ENCODE assay signal across 28 cellular contexts in genomic region chr2:143230506-143231256, GRCh38.
DNase-seq lines count a peak whose midpoint lies in the region; ATAC-seq and TF ChIP-seq lines count a peak whose summit lies in the region.
"Had no signal": no experiment of that assay in that cellular context is flagged by ENCODE, and none has a peak within 500 bp of the region (broad histone marks: within the 10 kb centered on the region; RNA-seq: fewer than 3 reads in every experiment).

No MANE protein-coding gene starts in this region.

- H3K36me3 Mint-ChIP-seq in naive thymus-derived CD4-positive, alpha-beta T cell = peaks cover 39 to 83% (median 69%) of the 10 kb centered on the region in 5 donors

- peak overlapping the region in 1 of 10 donors; percentile 7 for H3K4me3 Mint-ChIP-seq in naive thymus-derived CD4-positive, alpha-beta T cell
- H3K4me3 Mint-ChIP-seq: activated CD4-positive, alpha-beta memory T cell treated with anti-CD3 and anti-CD28 coated beads for 36 hours had no signal

- H3K27me3 ChIP-seq in HUES6 (ENCODE audit: control insufficient read depth, insufficient read depth, low read length) (no peaks in the 10 kb centered on the region), brain microvascular endothelial cell (replicated peaks) (no peaks in the 10 kb centered on the region)
- H3K27me3 ChIP-seq in naive thymus-derived CD4-positive, alpha-beta T cell (ENCODE audit: control insufficient read depth in 2 of 2, insufficient read depth in 2 of 2, low read length in 2 of 2) = no peaks in the 10 kb centered on the region
- H3K27me3 ChIP-seq: dorsolateral prefrontal cortex, hepatocyte, ovary, upper lobe of right lung had no signal

- H3K9me3 Mint-ChIP-seq in naive thymus-derived CD4-positive, alpha-beta T cell = peaks cover 5 to 46% (median 31%) of the 10 kb centered on the region in 11 donors

- peaks cover 16% of the 10 kb centered on the region for H3K4me1 ChIP-seq in HUES6 (ENCODE audit: control insufficient read depth, insufficient read depth, low read length)
- H3K4me1 ChIP-seq in naive thymus-derived CD4-positive, alpha-beta T cell (ENCODE audit: control insufficient read depth in 2 of 2, insufficient read depth in 2 of 2, low read length in 2 of 2) = peaks cover 8 to 12% of the 10 kb centered on the region in 2 donors
- H3K4me1 ChIP-seq: A549, HAP-1, lower lobe of right lung, upper lobe of right lung had no signal

- peak overlapping the region in 6 of 9 donors; percentile 31 to 69 (median 54) for H3K27ac Mint-ChIP-seq in naive thymus-derived CD4-positive, alpha-beta T cell
- H3K27ac Mint-ChIP-seq: activated CD4-positive, alpha-beta memory T cell treated with anti-CD3 and anti-CD28 coated beads for 36 hours had no signal

- TF ChIP-seq CTCF in C4-2B (conservative IDR thresholded peaks at IDR 0.05) (0 out of 2 replicates have a peak, but pooled peaks have one; percentile 11), brain microvascular endothelial cell (IDR thresholded peaks at IDR 0.05; ENCODE audit: low read depth, low read length, missing control alignments) (peak; percentile 14), GM13976 (IDR thresholded peaks at IDR 0.05; ENCODE audit: borderline replicate concordance, control extremely low read depth, extremely low read depth, insufficient read depth, missing control alignments) (no peak)

- CTCF ChIA-PET in naive thymus-derived CD4-positive, alpha-beta T cell (lab: Charles Lee) = interaction anchor here (0.6 kb wide), 1 partner anchor 23 kb away, joined by 3 read pairs; no protein-coding TSS in a partner anchor

- H3K4me3 ChIP-seq in HUES6 (ENCODE audit: low read depth, low read length) = no peak overlapping the region
- no peak overlapping the region for H3K4me3 ChIP-seq in brain microvascular endothelial cell (ENCODE audit: low read depth, low read length)
- no peak overlapping the region for H3K4me3 ChIP-seq in naive thymus-derived CD4-positive, alpha-beta T cell (ENCODE audit: low read length)
- H3K4me3 ChIP-seq: A549, dorsolateral prefrontal cortex, HAP-1, hepatocyte, lower lobe of right lung, ovary, upper lobe of right lung had no signal

- H3K9ac ChIP-seq in HUES6 (ENCODE audit: low read length) = no peak overlapping the region

- ATAC-seq in naive thymus-derived CD4-positive, alpha-beta T cell = no peak
- ATAC-seq in Right ventricle myocardium inferior = no peak
- ATAC-seq: A549, foreskin keratinocyte, lower lobe of right lung, upper lobe of right lung had no signal

- peaks cover 15 to 52% (median 32%) of the 10 kb centered on the region in 7 donors for H3K4me1 Mint-ChIP-seq in naive thymus-derived CD4-positive, alpha-beta T cell

- no peaks in the 10 kb centered on the region for H3K9me3 ChIP-seq in HUES6 (ENCODE audit: control insufficient read depth, insufficient read depth, low read depth, low read length)
- H3K9me3 ChIP-seq in naive thymus-derived CD4-positive, alpha-beta T cell (ENCODE audit: control insufficient read depth in 2 of 3, low read length in 3 of 3) = peaks cover 0 to 29% (median 19%) of the 10 kb centered on the region in 3 experiments
- H3K9me3 ChIP-seq: A549, HAP-1, ovary, upper lobe of right lung had no signal

- in situ Hi-C loops in brain microvascular endothelial cell (cut with HindIII; ENCODE audit: low pct_ligation_motif_present, low sequenced_read_pairs) (no loop called here), GM13976 (cut with MboI; ENCODE audit: low sequenced_read_pairs, unreplicated experiment) (no loop called here)

- H3K27me3 Mint-ChIP-seq in naive thymus-derived CD4-positive, alpha-beta T cell = no peaks in the 10 kb centered on the region
- H3K27me3 Mint-ChIP-seq: activated CD4-positive, alpha-beta memory T cell treated with anti-CD3 and anti-CD28 coated beads for 36 hours had no signal

- H3K27ac ChIP-seq in C4-2B (no peak overlapping the region), HUES6 (ENCODE audit: low read depth, low read length) (peak overlapping the region; percentile 63; the same call in 1 of the 2 replicates), brain microvascular endothelial cell (no peak overlapping the region)
- no peak overlapping the region for H3K27ac ChIP-seq in naive thymus-derived CD4-positive, alpha-beta T cell (ENCODE audit: low read depth, low read length)
- H3K27ac ChIP-seq: A549, dorsolateral prefrontal cortex, epithelial cell of prostate, foreskin keratinocyte, hepatocyte, lower lobe of right lung, ovary, upper lobe of right lung had no signal

- intact Hi-C loops in naive thymus-derived CD4-positive, alpha-beta T cell (cut with micrococcal nuclease) = loop anchor here in 1 of 2 donors (2.0 kb wide), 1 partner anchor 14 kb away; no protein-coding TSS in a partner anchor
- intact Hi-C loops in Right ventricle myocardium inferior (cut with DNase I) = no loop called here

- DNase-seq in brain microvascular endothelial cell (no peak), Right ventricle myocardium inferior (ENCODE audit: missing footprints) (no peak), DMS153 treated with DMSO at 0.1 percent for 48 hours (lab: John Stamatoyannopoulos, UW; ENCODE audit: unreplicated experiment) (no peak), NCI-H1417 treated with DMSO at 0.1 percent for 48 hours (lab: John Stamatoyannopoulos, UW) (no peak), GM13976 (ENCODE audit: low spot score) (no peak)
- DNase-seq in naive thymus-derived CD4-positive, alpha-beta T cell = no peak
- DNase-seq: activated CD4-positive, alpha-beta memory T cell treated with anti-CD3 and anti-CD28 coated beads for 36 hours; activated CD4-positive, CD25-positive, alpha-beta regulatory T cell; activated gamma-delta T cell; activated T-cell treated with anti-CD3 and anti-CD28 coated beads for 4 hours; amygdala; central memory CD4-positive, alpha-beta T cell; dorsolateral prefrontal cortex; islet precursor cell; lower lobe of right lung; NCI-H1048; NCI-H187 treated with DMSO at 0.1 percent for 48 hours; NCI-H2227 treated with DMSO at 0.1 percent for 48 hours; ovary; T-helper 9 cell; upper lobe of right lung had no signal

- POLR2A ChIA-PET in naive thymus-derived CD4-positive, alpha-beta T cell (lab: Charles Lee) = no interaction called here

- H3K36me3 ChIP-seq in HUES6 (ENCODE audit: control insufficient read depth, insufficient read depth, low read length) (no peaks in the 10 kb centered on the region), brain microvascular endothelial cell (replicated peaks) (no peaks in the 10 kb centered on the region)
- peaks cover 7 to 55% (median 18%) of the 10 kb centered on the region in 3 experiments for H3K36me3 ChIP-seq in naive thymus-derived CD4-positive, alpha-beta T cell (ENCODE audit: control insufficient read depth in 2 of 3, insufficient read depth in 3 of 3, low read length in 3 of 3)
- H3K36me3 ChIP-seq: HAP-1, lower lobe of right lung, ovary, upper lobe of right lung had no signal
